3 cellular contexts compared by ENCODE assay signal in genomic region chr12:71950404-71950803, GRCh38.
TF ChIP-seq lines count a peak whose summit lies in the region.

No MANE protein-coding gene starts in this region.

TF ChIP-seq in GM23338, 12 proteins besides CTCF, POLR2A, EP300 and RAD21 (continued from another document):
- TF ChIP-seq ETS1 (IDR thresholded peaks at IDR 0.05) (no peak), EZH2phosphoT487 (IDR thresholded peaks at IDR 0.05; ENCODE audit: unreplicated experiment) (no peak)

TF ChIP-seq in WTC11, 78 proteins besides CTCF, POLR2A, EP300 and RAD21 (continued from another document and continues in another):
- no peak for TF ChIP-seq AFF4 (CRISPR knock-in tag; IDR thresholded peaks at IDR 0.05; ENCODE audit: borderline replicate concordance)
- TF ChIP-seq PRDM15 (CRISPR knock-in tag; IDR thresholded peaks at IDR 0.05), result no peak
- TF ChIP-seq ZNF138 (CRISPR knock-in tag; conservative IDR thresholded peaks at IDR 0.05), result no peak
- no peak for TF ChIP-seq HMGA2 (CRISPR knock-in tag; IDR thresholded peaks at IDR 0.05)
- TF ChIP-seq ZNF232 (CRISPR knock-in tag; IDR thresholded peaks at IDR 0.05), result no peak
- no peak for TF ChIP-seq ERG (CRISPR knock-in tag; IDR thresholded peaks at IDR 0.05)
- TF ChIP-seq ZNF532 (CRISPR knock-in tag; IDR thresholded peaks at IDR 0.05; ENCODE audit: borderline replicate concordance), result no peak
- no peak for TF ChIP-seq OVOL2 (CRISPR knock-in tag; IDR thresholded peaks at IDR 0.05; ENCODE audit: borderline replicate concordance)
- no peak for TF ChIP-seq MAX (CRISPR knock-in tag; IDR thresholded peaks at IDR 0.05)

TF ChIP-seq in HEK293T, 16 proteins besides CTCF, POLR2A, EP300 and RAD21 (continued from another document):
- TF ChIP-seq TARDBP (IDR thresholded peaks at IDR 0.05) (no peak), BHLHE40 (IDR thresholded peaks at IDR 0.05; ENCODE audit: borderline replicate concordance) (no peak), SUZ12 (IDR thresholded peaks at IDR 0.05) (no peak), HDGF (IDR thresholded peaks at IDR 0.05; ENCODE audit: borderline replicate concordance) (no peak)
